In the genomic region with DNA sequence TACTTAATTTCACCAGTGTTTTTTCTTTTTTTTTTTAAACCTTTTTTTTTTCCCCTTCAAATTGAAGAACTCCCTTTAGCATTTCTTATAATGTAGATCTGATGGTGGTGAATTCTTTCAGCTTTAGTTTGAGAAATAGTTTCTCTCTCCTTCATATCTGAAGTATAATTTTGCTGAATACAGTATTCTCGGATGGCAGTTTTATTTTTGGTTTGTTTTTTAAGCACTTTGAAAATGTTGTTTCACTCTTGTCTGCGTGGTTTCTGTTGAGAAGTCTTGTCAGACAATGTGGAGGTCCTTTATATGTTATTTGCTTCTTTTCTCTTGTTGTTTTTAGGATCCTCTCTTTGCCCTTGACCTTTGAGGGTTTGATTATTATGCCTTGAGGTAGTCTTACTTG, we compare ENCODE assay signal across 23 cellular contexts.
"Had no signal": no experiment of that assay in that cellular context is flagged by ENCODE, and none has a peak within 500 bp of the region (broad histone marks: within the 10 kb centered on the region; RNA-seq: fewer than 3 reads in every experiment).

No MANE protein-coding gene starts in this region.

- H3K27me3 ChIP-seq: dorsolateral prefrontal cortex, heart left ventricle, ovary, right atrium auricular region, sigmoid colon, testis, tibial nerve had no signal

- DNase-seq: dorsolateral prefrontal cortex; effector CD8-positive, alpha-beta T cell; heart left ventricle; hypothalamus; kidney glomerular epithelial cell; mucosa of descending colon; natural killer cell; nucleus accumbens; ovary; sigmoid colon; stimulated activated CD4-positive, alpha-beta T cell treated with anti-CD3 and anti-CD28 coated beads, Interleukin-2, amount 100 ng/mL, for 24 hours; stimulated activated CD4-positive, alpha-beta T cell treated with anti-CD3 and anti-CD28 coated beads, Interleukin-4, amount 100 ng/mL, for 4 hours; stimulated activated naive B cell treated with anti-CD40 and anti-IgM and Interleukin-4, amounts not matched to agents 10 μg/mL and 1 μg/mL and 100 μg/mL, for 72 hours; stimulated activated naive CD8-positive, alpha-beta T cell treated with anti-CD3 and anti-CD28 coated beads, Interleukin-15, amount 100 ng/mL, for 72 hours; testis had no signal

- H3K36me3 ChIP-seq: ovary had no signal

- H3K9me3 ChIP-seq: ovary, testis had no signal

- ATAC-seq: esophagus mucosa; heart left ventricle; left lobe of liver; mucosa of descending colon; natural killer cell; stimulated activated naive B cell treated with anti-CD40 and anti-IgM and Interleukin-4, amounts not matched to agents 10 μg/mL and 1 μg/mL and 100 μg/mL, for 72 hours; stimulated activated naive CD8-positive, alpha-beta T cell treated with anti-CD3 and anti-CD28 coated beads, Interleukin-15, amount 100 ng/mL, for 72 hours had no signal

- H3K27ac ChIP-seq: coronary artery, dorsolateral prefrontal cortex, heart left ventricle, ovary, right atrium auricular region, sigmoid colon, skin epidermis, testis, tibial nerve had no signal

- FAIRE-seq: frontal cortex, islet of Langerhans had no signal

- H3K4me3 ChIP-seq: coronary artery, dorsolateral prefrontal cortex, heart left ventricle, mucosa of descending colon, ovary, right atrium auricular region, sigmoid colon, skin epidermis, testis, tibial nerve had no signal

- H3K4me1 ChIP-seq: heart left ventricle, right atrium auricular region, sigmoid colon, testis, tibial nerve had no signal
